Comparison of ENCODE assay signal across 8 cellular contexts in the genomic region with DNA sequence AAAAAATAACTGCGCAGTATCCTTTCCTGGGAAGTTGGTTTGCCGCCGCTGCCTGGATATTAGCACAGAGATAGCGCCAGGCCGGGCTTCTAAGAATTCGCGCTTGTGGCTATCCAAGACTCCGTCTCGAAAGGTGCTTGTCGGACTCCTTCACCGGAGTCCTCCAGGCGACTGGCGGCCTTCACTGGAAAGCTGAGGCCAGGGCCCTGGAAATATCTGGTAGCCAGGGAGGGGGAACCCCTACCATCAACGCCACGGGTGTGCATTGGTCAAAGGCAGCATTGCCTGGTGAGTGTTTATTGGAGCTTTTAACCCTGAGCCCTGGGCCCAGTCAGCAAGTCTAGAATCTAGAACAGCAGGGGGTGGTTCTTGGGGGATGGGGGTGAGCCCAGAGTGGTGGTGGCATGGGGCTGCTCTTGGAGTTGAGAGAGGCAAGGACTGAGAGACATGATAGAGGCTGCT. TPM values are rescaled to one million over a fixed set of nuclear protein-coding genes. Genes with fewer than 3 reads are reported as not detected.
DNase-seq lines count a peak whose midpoint lies in the region; ATAC-seq and TF ChIP-seq lines count a peak whose summit lies in the region.

No MANE protein-coding gene starts in this region.

- H3K14ac ChIP-seq in mesenchymal stem cell (ENCODE audit: low read length in 2 of 2) = no peak overlapping the region

- no peak overlapping the region for H3K23ac ChIP-seq in mesenchymal stem cell (ENCODE audit: low read length in 2 of 2)

- no peak for TF ChIP-seq EP300 in upper lobe of left lung (IDR thresholded peaks at IDR 0.05)

- H3K9me2 ChIP-seq in OCI-LY1 (ENCODE audit: low read depth, low read length) = no peaks in the 10 kb centered on the region

- peak overlapping the region; percentile 43 for H3K4me3 ChIP-seq in OCI-LY1 (ENCODE audit: low read depth, low read length, poor library complexity, severe bottlenecking)
- peak overlapping the region in 1 of 2 experiments; percentile 72 for H3K4me3 ChIP-seq in mesenchymal stem cell (ENCODE audit: insufficient read depth in 1 of 2, low read depth in 1 of 2, low read length in 2 of 2)
- H3K4me3 ChIP-seq in upper lobe of left lung = peak overlapping the region in 3 of 4 donors; percentile 49 to 75 (median 71)

- peak; percentile 9 for ATAC-seq in GM21737 (IDR thresholded peaks at IDR 0.05; ENCODE audit: unreplicated experiment)
- ATAC-seq in upper lobe of left lung (ENCODE audit: low FRiP score in 2 of 2) = peak; percentile 4 to 5
- ATAC-seq in GM21576 (IDR thresholded peaks at IDR 0.05; ENCODE audit: unreplicated experiment) = no peak
- no peak for ATAC-seq in GM18517 (IDR thresholded peaks at IDR 0.05; ENCODE audit: unreplicated experiment)

- H3K27ac Mint-ChIP-seq in chondrocyte (ENCODE audit: unreplicated experiment) = peak overlapping the region; percentile 67

- no peaks in the 10 kb centered on the region for H4K20me1 ChIP-seq in OCI-LY1 (ENCODE audit: insufficient read depth, low read length)

- 2% methylated on average over 15 of the region's 15 CpGs for WGBS in mesenchymal stem cell
- WGBS in upper lobe of left lung, 2 donors = 0 to 56% methylated on average over 2 to 15 of the region's 15 CpGs

- H3K27me3 ChIP-seq in OCI-LY1 (ENCODE audit: insufficient read depth, low read length) (no peaks in the 10 kb centered on the region), mesenchymal stem cell (ENCODE audit: control insufficient read depth in 1 of 2, insufficient read depth in 1 of 2, low read length in 2 of 2) (peaks cover 0 to 7% of the 10 kb centered on the region in 2 experiments), upper lobe of left lung (peaks cover 0 to 6% (median 0%) of the 10 kb centered on the region in 4 donors)

- H3K79me2 ChIP-seq in OCI-LY1 (ENCODE audit: insufficient read depth, low read length) = peaks cover 15% of the 10 kb centered on the region; the same call in 1 of the 2 replicates

- no peak overlapping the region for H2BK120ac ChIP-seq in mesenchymal stem cell (ENCODE audit: low read depth, low read length)

- no peak overlapping the region for H2AK5ac ChIP-seq in mesenchymal stem cell (ENCODE audit: low read length, severe bottlenecking)

- no peak overlapping the region for H2BK5ac ChIP-seq in mesenchymal stem cell (ENCODE audit: low read depth, low read length, poor library complexity, severe bottlenecking)

- H3K4ac ChIP-seq in mesenchymal stem cell (ENCODE audit: low read depth in 1 of 2, low read length in 2 of 2) = no peak overlapping the region

- no peak overlapping the region for H2BK15ac ChIP-seq in mesenchymal stem cell (ENCODE audit: low read depth, poor library complexity, severe bottlenecking)

- H3K4me1 Mint-ChIP-seq in chondrocyte (ENCODE audit: low read depth) = peaks cover 33% of the 10 kb centered on the region

- H3K18ac ChIP-seq in mesenchymal stem cell (ENCODE audit: low read depth in 1 of 2, low read length in 2 of 2) = peak overlapping the region in 1 of 2 experiments; percentile 12

- DNase-seq in chondrocyte (ENCODE audit: low spot score) = no peak
- DNase-seq in mesenchymal stem cell = no peak
- DNase-seq in upper lobe of left lung = peak in 1 of 2 donors; percentile 54
- no peak for DNase-seq in GDM1 (lab: John Stamatoyannopoulos, UW)

- H3K9ac ChIP-seq in OCI-LY1 (ENCODE audit: low read length) (peak overlapping the region; percentile 56), mesenchymal stem cell (ENCODE audit: low read length) (peak overlapping the region; percentile 71)

- H3K9me3 Mint-ChIP-seq in chondrocyte (ENCODE audit: low read depth) = peaks cover 3% of the 10 kb centered on the region

- no peak for TF ChIP-seq POLR2A in upper lobe of left lung (IDR thresholded peaks at IDR 0.05)

- TF ChIP-seq CTCF in OCI-LY1 (IDR thresholded peaks at IDR 0.05; ENCODE audit: low read length) (no peak), chondrocyte (IDR thresholded peaks at IDR 0.05) (no peak), upper lobe of left lung (IDR thresholded peaks at IDR 0.05) (no peak)

- H4K91ac ChIP-seq in mesenchymal stem cell (ENCODE audit: low read length) = no peak overlapping the region

- H4K8ac ChIP-seq in mesenchymal stem cell (ENCODE audit: low read length) = no peak overlapping the region

- H3K36me3 ChIP-seq in OCI-LY1 (ENCODE audit: insufficient read depth, low read length) (peaks cover 48% of the 10 kb centered on the region), mesenchymal stem cell (ENCODE audit: control insufficient read depth in 1 of 2, insufficient read depth in 2 of 2, low read depth in 1 of 2, low read length in 2 of 2) (peaks cover 32 to 40% of the 10 kb centered on the region in 2 experiments), upper lobe of left lung (peaks cover 0 to 35% (median 16%) of the 10 kb centered on the region in 4 donors)

- H2AFZ ChIP-seq in OCI-LY1 (ENCODE audit: low read length) (no peak overlapping the region), mesenchymal stem cell (ENCODE audit: low read depth, low read length) (no peak overlapping the region)

- H3K4me1 ChIP-seq in OCI-LY1 (ENCODE audit: insufficient read depth, low read length, severe bottlenecking) (peaks cover 48% of the 10 kb centered on the region), mesenchymal stem cell (ENCODE audit: control insufficient read depth, insufficient read depth, low read depth, low read length) (peaks cover 13% of the 10 kb centered on the region), upper lobe of left lung (peaks cover 3 to 24% (median 4%) of the 10 kb centered on the region in 4 donors)

- H3K4me2 ChIP-seq in OCI-LY1 (ENCODE audit: low read length) (peak overlapping the region; percentile 62), mesenchymal stem cell (ENCODE audit: low read length, poor library complexity, severe bottlenecking) (peak overlapping the region; percentile 84)

- H3K27ac ChIP-seq in OCI-LY1 (ENCODE audit: low read depth, low read length, poor library complexity, severe bottlenecking) = peak overlapping the region; percentile 92
- peak overlapping the region; percentile 67 for H3K27ac ChIP-seq in mesenchymal stem cell (ENCODE audit: low read length, poor library complexity, severe bottlenecking)
- H3K27ac ChIP-seq in upper lobe of left lung = peak overlapping the region; percentile 80 to 88 (median 85)

- H3K27me3 Mint-ChIP-seq in chondrocyte (ENCODE audit: low read depth) = no peaks in the 10 kb centered on the region

- H3K9me3 ChIP-seq in OCI-LY1 (ENCODE audit: low read length) = no peaks in the 10 kb centered on the region
- H3K9me3 ChIP-seq in mesenchymal stem cell (ENCODE audit: control insufficient read depth, low read length) = no peaks in the 10 kb centered on the region
- no peaks in the 10 kb centered on the region for H3K9me3 ChIP-seq in upper lobe of left lung

- H2BK12ac ChIP-seq in mesenchymal stem cell (ENCODE audit: low read length in 2 of 2) = no peak overlapping the region

- H3K79me1 ChIP-seq in mesenchymal stem cell (replicated peaks; ENCODE audit: low read length, poor library complexity, severe bottlenecking) = peaks cover 14% of the 10 kb centered on the region

- H3K36me3 Mint-ChIP-seq in chondrocyte (ENCODE audit: low read depth) = peaks cover 10% of the 10 kb centered on the region

- no peaks in the 10 kb centered on the region for H3F3A ChIP-seq in OCI-LY1 (ENCODE audit: insufficient read depth, low read length)

- peak overlapping the region; percentile 75 for H3K4me3 Mint-ChIP-seq in chondrocyte (ENCODE audit: unreplicated experiment)

RNA-seq across cellular contexts. Expression of gene PIM2, which starts 0.6 kb away (rescaled TPM):
- total RNA-seq in chondrocyte (4.3 to 5.1 TPM (median 4.6 TPM) in 3 replicates), upper lobe of left lung (10 to 100 TPM; 16.3 to 36.1 (median 26.2) TPM)
- 11.0 TPM for polyA plus RNA-seq in mesenchymal stem cell (2013, experiment 1 of 2)
- 10.8 TPM for polyA plus RNA-seq in mesenchymal stem cell (2013, experiment 2 of 2)

RNA-seq across cellular contexts. Expression of gene SLC35A2, which starts 7.9 kb away (rescaled TPM):
- total RNA-seq in chondrocyte (32.3 to 39.2 TPM (median 38.9 TPM) in 3 replicates), upper lobe of left lung (10 to 100 TPM in 5 of 6 donors, 1 to 10 TPM in 1; 5.2 to 32.0 (median 23.3) TPM)
- 38.4 TPM for polyA plus RNA-seq in mesenchymal stem cell (2013, experiment 1 of 2)
- 38.1 TPM for polyA plus RNA-seq in mesenchymal stem cell (2013, experiment 2 of 2)

RNA-seq across cellular contexts. Expression of gene PQBP1, which starts 21.7 kb away (rescaled TPM):
- total RNA-seq in chondrocyte (58.4 to 61.7 TPM (median 61.7 TPM) in 3 replicates), upper lobe of left lung (10 to 100 TPM; 49.1 to 76.9 (median 65.2) TPM)
- 69.7 TPM for polyA plus RNA-seq in mesenchymal stem cell (2013, experiment 1 of 2)
- polyA plus RNA-seq in mesenchymal stem cell (2013, experiment 2 of 2) = 66.1 TPM

RNA-seq across cellular contexts. Expression of gene TIMM17B, which starts 21.8 kb away (rescaled TPM):
- total RNA-seq in chondrocyte = 37.7 to 41.6 TPM (median 38.0 TPM) in 3 replicates
- polyA plus RNA-seq in mesenchymal stem cell (2013, experiment 1 of 2) = 43.8 TPM
- 44.4 TPM for polyA plus RNA-seq in mesenchymal stem cell (2013, experiment 2 of 2)
- 10 to 100 TPM; 29.6 to 49.6 (median 42.6) TPM for total RNA-seq in upper lobe of left lung

RNA-seq across cellular contexts. Expression of gene OTUD5, which starts 38.0 kb away (rescaled TPM):
- total RNA-seq in chondrocyte (47.4 to 49.0 TPM (median 47.5 TPM) in 3 replicates), upper lobe of left lung (100 to 1,000 TPM in 1 of 6 donors, 10 to 100 TPM in 5; 40.1 to 101 (median 49.6) TPM)
- 44.5 TPM for polyA plus RNA-seq in mesenchymal stem cell (2013, experiment 1 of 2)
- polyA plus RNA-seq in mesenchymal stem cell (2013, experiment 2 of 2) = 44.0 TPM

Comparison
In these comparisons a context has a peak if more than half of its experiments do, and no peak if none do; other contexts are left out.
1. ATAC-seq: peak in GM21737 (single experiment) and upper lobe of left lung (2 of 2); none in GM21576 (single experiment) and GM18517 (single experiment).
2. Peak in every context shown above with its lines, with median percentiles within 50 percentile points of each other: H3K27ac ChIP-seq.